16 cellular contexts compared by ENCODE assay signal in the genomic region with DNA sequence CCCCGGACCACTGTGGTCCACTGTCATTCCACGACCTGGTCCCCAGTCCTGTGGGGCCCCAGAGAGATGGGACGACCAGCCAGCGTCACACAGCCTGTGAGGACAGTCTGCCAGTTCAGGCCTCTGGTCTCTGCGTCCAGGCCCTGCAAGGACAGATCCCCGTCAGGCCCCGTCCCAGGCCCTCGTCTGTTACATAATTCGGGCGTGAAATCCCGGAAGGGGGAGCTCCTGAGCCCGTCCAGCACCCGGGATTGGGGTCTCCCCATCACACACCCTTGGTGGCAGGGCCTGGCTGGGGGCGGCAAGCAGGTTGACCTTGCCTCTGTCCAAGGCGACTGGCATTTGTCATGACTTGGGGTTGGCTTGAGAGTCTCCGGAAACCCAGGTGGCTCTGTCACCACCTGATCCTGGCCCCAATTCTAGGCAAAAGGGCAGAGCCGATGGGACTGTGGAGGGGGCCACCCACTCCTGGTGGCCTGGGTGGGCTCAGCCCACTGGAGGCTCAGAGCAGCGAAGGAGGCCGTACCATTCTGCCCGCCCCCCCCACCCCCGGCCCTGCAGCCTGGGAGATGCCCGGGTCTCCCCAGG.
DNase-seq lines count a peak whose midpoint lies in the region; ATAC-seq and TF ChIP-seq lines count a peak whose summit lies in the region.
"Had no signal": no experiment of that assay in that cellular context is flagged by ENCODE, and none has a peak within 500 bp of the region (broad histone marks: within the 10 kb centered on the region; RNA-seq: fewer than 3 reads in every experiment).

No MANE protein-coding gene starts in this region.

- H3K27ac ChIP-seq in duodenal mucosa (ENCODE audit: low read depth, low read length) (peak overlapping the region; percentile 32), transverse colon (peak overlapping the region; percentile 69 to 92 (median 82)), suprapubic skin (no peak overlapping the region)

- WGBS in transverse colon (ENCODE audit: low coverage in 1 of 2), 2 donors: 42% methylated on average over 15 of the region's 22 CpGs; no CpG with 5 or more reads in 1 of the 2 donors
- 61% methylated on average over 9 of the region's 22 CpGs for WGBS in suprapubic skin

- peak; percentile 60 for DNase-seq in HuH-7 (ENCODE audit: low spot score)
- peak; percentile 60 for DNase-seq in myocyte (ENCODE audit: low read depth)
- no peak for DNase-seq in transverse colon
- no peak for DNase-seq in NCI-H82 treated with DMSO at 0.1 percent for 48 hours (lab: John Stamatoyannopoulos, UW; ENCODE audit: unreplicated experiment)
- no peak for DNase-seq in suprapubic skin (ENCODE audit: low spot score in 2 of 2)
- DNase-seq: activated CD4-positive, alpha-beta T cell treated with anti-CD3 and anti-CD28 coated beads, Interleukin-2, amount 50 U/mL, for 48 hours; CD4-positive, CD25-positive, alpha-beta regulatory T cell; KG1; naive B cell; NCI-H1105 treated with DMSO at 0.1 percent for 48 hours; NCI-H2227 treated with DMSO at 0.1 percent for 48 hours; stimulated activated naive B cell treated with anti-CD40 and anti-IgM and Interleukin-4, amounts not matched to agents 10 μg/mL and 1 μg/mL and 100 μg/mL, for 72 hours had no signal

- no peaks in the 10 kb centered on the region for H3K36me3 ChIP-seq in duodenal mucosa (ENCODE audit: control insufficient read depth in 1 of 2, insufficient read depth in 2 of 2, low read length in 2 of 2)
- no peaks in the 10 kb centered on the region for H3K36me3 ChIP-seq in transverse colon
- H3K36me3 ChIP-seq in suprapubic skin: no peaks in the 10 kb centered on the region

- intact Hi-C loops in transverse colon (cut with DNase I; ENCODE audit: low total_unique reads): no loop called here

- H3K9ac ChIP-seq in duodenal mucosa (ENCODE audit: low read depth in 1 of 2, low read length in 2 of 2): no peak overlapping the region

- H3K4me3 ChIP-seq in duodenal mucosa (ENCODE audit: low read depth in 1 of 2, low read length in 2 of 2): no peak overlapping the region
- H3K4me3 ChIP-seq in transverse colon: peak overlapping the region in 3 of 4 donors; percentile 36 to 47 (median 45)
- no peak overlapping the region for H3K4me3 ChIP-seq in suprapubic skin

- TF ChIP-seq EP300 in transverse colon (IDR thresholded peaks at IDR 0.05; ENCODE audit: low read depth) (no peak), suprapubic skin (IDR thresholded peaks at IDR 0.05) (no peak)

- no peaks in the 10 kb centered on the region for H3K9me3 ChIP-seq in duodenal mucosa (ENCODE audit: control insufficient read depth in 1 of 2, low read length in 2 of 2)
- H3K9me3 ChIP-seq in transverse colon: no peaks in the 10 kb centered on the region
- H3K9me3 ChIP-seq in suprapubic skin: no peaks in the 10 kb centered on the region

- no peaks in the 10 kb centered on the region for H3K4me1 ChIP-seq in duodenal mucosa (ENCODE audit: control insufficient read depth in 1 of 2, insufficient read depth in 2 of 2, low read length in 2 of 2)
- H3K4me1 ChIP-seq in transverse colon: peaks cover 0 to 16% (median 9%) of the 10 kb centered on the region in 4 donors
- peaks cover 20% of the 10 kb centered on the region for H3K4me1 ChIP-seq in suprapubic skin

- in situ Hi-C loops in transverse colon (cut with MboI; ENCODE audit: low pct_ligation_motif_present in 1 of 4, low pct_unique_long_range_greater_than_20kb in 1 of 4, low sequenced_read_pairs in 3 of 4): no loop called here

- no peak for TF ChIP-seq POLR2A in transverse colon (IDR thresholded peaks at IDR 0.05)
- no peak for TF ChIP-seq POLR2A in suprapubic skin (IDR thresholded peaks at IDR 0.05)

- peaks cover 33 to 39% of the 10 kb centered on the region in 2 donors for H3K27me3 ChIP-seq in duodenal mucosa (ENCODE audit: control insufficient read depth in 1 of 2, insufficient read depth in 2 of 2, low read length in 2 of 2)
- peaks cover 73% of the 10 kb centered on the region for H3K27me3 ChIP-seq in transverse colon
- peaks cover 96% of the 10 kb centered on the region for H3K27me3 ChIP-seq in suprapubic skin

- no peak for ATAC-seq in HG03457 (IDR thresholded peaks at IDR 0.05; ENCODE audit: unreplicated experiment)
- ATAC-seq: left lobe of liver, SK-N-SH treated with all-trans-retinoic acid at 6 μM for 48 hours had no signal

- TF ChIP-seq CTCF in transverse colon (IDR thresholded peaks at IDR 0.05) (no peak), suprapubic skin (IDR thresholded peaks at IDR 0.05) (no peak)

Comparison
In these comparisons a context has a peak if more than half of its experiments do, and no peak if none do; other contexts are left out.
1. DNase-seq: peak in HuH-7 (single experiment) and myocyte (single experiment); none in transverse colon (single experiment), NCI-H82 treated with DMSO at 0.1 percent for 48 hours (single experiment) and suprapubic skin (0 of 2).
2. H3K4me3 ChIP-seq: peak in transverse colon (3 of 4); none in duodenal mucosa (0 of 2) and suprapubic skin (single experiment).